8 cellular contexts compared by ENCODE assay signal in the genomic region with DNA sequence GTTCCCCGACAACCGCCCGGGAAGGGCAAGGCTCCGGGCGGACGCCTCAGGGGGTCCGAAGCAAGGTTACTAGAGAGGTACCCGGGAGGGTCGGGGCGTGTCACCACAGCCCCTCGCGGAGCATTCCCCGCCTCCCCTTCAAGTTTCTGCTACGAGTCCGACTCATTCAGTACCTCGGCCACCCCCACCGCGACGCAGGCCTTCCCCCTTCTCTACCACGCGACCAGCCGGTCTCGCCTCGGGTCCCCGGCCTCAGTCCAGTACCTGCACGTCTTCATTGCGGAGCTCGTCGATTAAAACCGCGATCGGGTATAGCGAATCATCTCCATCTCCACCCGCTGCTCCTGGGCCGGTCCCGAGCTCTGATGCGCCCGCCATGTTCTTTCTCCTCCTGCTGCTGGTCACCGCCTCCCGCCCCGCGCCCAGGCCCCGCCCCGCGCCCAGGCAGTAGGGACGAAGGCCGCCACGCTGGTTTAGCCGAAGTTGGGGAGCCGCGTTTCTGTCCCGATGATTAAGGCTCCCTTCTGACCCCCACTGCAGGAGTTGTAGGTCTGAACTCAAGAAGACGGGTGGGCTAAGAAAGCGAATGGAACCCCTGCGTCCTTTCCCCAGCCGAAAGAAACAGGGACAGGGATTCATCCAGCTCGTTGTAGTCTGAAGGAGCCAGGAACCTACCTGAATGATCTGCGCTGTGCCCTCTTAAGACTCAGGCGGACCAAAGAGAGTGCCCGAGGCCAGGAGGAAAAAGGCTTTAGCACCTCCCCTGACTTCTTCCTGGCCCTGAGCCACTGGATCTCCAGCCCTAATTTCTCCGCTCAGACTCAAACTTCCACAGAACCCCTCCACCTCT. TPM values are rescaled to one million over a fixed set of nuclear protein-coding genes. Genes with fewer than 3 reads are reported as not detected.
DNase-seq lines count a peak whose midpoint lies in the region; ATAC-seq, FAIRE-seq and TF ChIP-seq lines count a peak whose summit lies in the region.

Gene PPP2R1B (minus strand): TSS at position 406 of the 850 bp plus-strand sequence. CDS start 28 bp downstream, at position 378.

- no peaks in the 10 kb centered on the region for H3K27me3 Mint-ChIP-seq in activated T-helper 1 cell treated with anti-CD3 and anti-CD28 coated beads, Interleukin-12 subunit alpha, Interleukin-12 subunit beta, Interleukin-2, Interleukin-4 antibody, amounts not matched to agents 30 ng/mL and 10 ng/mL and 1 ng/mL, durations not matched to agents 14 hours and 24 hours and 36 hours (ENCODE audit: insufficient read depth)
- H3K27me3 Mint-ChIP-seq in naive B cell: no peaks in the 10 kb centered on the region
- H3K27me3 Mint-ChIP-seq in stimulated activated naive B cell treated with anti-CD40 and anti-IgM and Interleukin-4, amounts not matched to agents 10 μg/mL and 1 μg/mL and 100 μg/mL, for 72 hours: no peaks in the 10 kb centered on the region

- no peak for FAIRE-seq in RCC 7860 (lab: Jason Lieb, UNC)

- ATAC-seq in GM21576 (IDR thresholded peaks at IDR 0.05; ENCODE audit: unreplicated experiment) (peak; percentile 89), naive B cell (ENCODE audit: low read depth in 2 of 2) (peak; percentile 95 to 96)
- ATAC-seq in stimulated activated naive B cell treated with anti-CD40 and anti-IgM and Interleukin-4, amounts not matched to agents 10 μg/mL and 1 μg/mL and 100 μg/mL, for 72 hours (replicated peaks): peak; percentile 96 to 97

- TF ChIP-seq EP300 in Ishikawa (IDR thresholded peaks at IDR 0.05; ENCODE audit: borderline replicate concordance): no peak; the same call in 1 of the 2 replicates

- H3K36me3 Mint-ChIP-seq in activated T-helper 1 cell treated with anti-CD3 and anti-CD28 coated beads, Interleukin-12 subunit alpha, Interleukin-12 subunit beta, Interleukin-2, Interleukin-4 antibody, amounts not matched to agents 30 ng/mL and 10 ng/mL and 1 ng/mL, durations not matched to agents 14 hours and 24 hours and 36 hours (ENCODE audit: low read depth): peaks cover 27% of the 10 kb centered on the region
- peaks cover 0 to 17% of the 10 kb centered on the region in 2 donors for H3K36me3 Mint-ChIP-seq in naive B cell
- peaks cover 19 to 27% of the 10 kb centered on the region in 2 donors for H3K36me3 Mint-ChIP-seq in stimulated activated naive B cell treated with anti-CD40 and anti-IgM and Interleukin-4, amounts not matched to agents 10 μg/mL and 1 μg/mL and 100 μg/mL, for 72 hours

- no peak for TF ChIP-seq RAD21 in Ishikawa (IDR thresholded peaks at IDR 0.05; ENCODE audit: low read depth)

- H3K9me3 Mint-ChIP-seq in activated T-helper 1 cell treated with anti-CD3 and anti-CD28 coated beads, Interleukin-12 subunit alpha, Interleukin-12 subunit beta, Interleukin-2, Interleukin-4 antibody, amounts not matched to agents 30 ng/mL and 10 ng/mL and 1 ng/mL, durations not matched to agents 14 hours and 24 hours and 36 hours: no peaks in the 10 kb centered on the region
- H3K9me3 Mint-ChIP-seq in naive B cell: no peaks in the 10 kb centered on the region
- no peaks in the 10 kb centered on the region for H3K9me3 Mint-ChIP-seq in stimulated activated naive B cell treated with anti-CD40 and anti-IgM and Interleukin-4, amounts not matched to agents 10 μg/mL and 1 μg/mL and 100 μg/mL, for 72 hours

- H3K4me3 Mint-ChIP-seq in activated T-helper 1 cell treated with anti-CD3 and anti-CD28 coated beads, Interleukin-12 subunit alpha, Interleukin-12 subunit beta, Interleukin-2, Interleukin-4 antibody, amounts not matched to agents 30 ng/mL and 10 ng/mL and 1 ng/mL, durations not matched to agents 14 hours and 24 hours and 36 hours: peak within 1 kb of the TSS; percentile 96
- H3K4me3 Mint-ChIP-seq in naive B cell: peak within 1 kb of the TSS; percentile 87 to 100 (median 99)
- H3K4me3 Mint-ChIP-seq in stimulated activated naive B cell treated with anti-CD40 and anti-IgM and Interleukin-4, amounts not matched to agents 10 μg/mL and 1 μg/mL and 100 μg/mL, for 72 hours: peak within 1 kb of the TSS; percentile 100

- peaks cover 43% of the 10 kb centered on the region for H3K4me1 Mint-ChIP-seq in activated T-helper 1 cell treated with anti-CD3 and anti-CD28 coated beads, Interleukin-12 subunit alpha, Interleukin-12 subunit beta, Interleukin-2, Interleukin-4 antibody, amounts not matched to agents 30 ng/mL and 10 ng/mL and 1 ng/mL, durations not matched to agents 14 hours and 24 hours and 36 hours (ENCODE audit: low read depth)
- H3K4me1 Mint-ChIP-seq in naive B cell: peaks cover 16 to 48% (median 41%) of the 10 kb centered on the region in 3 donors
- H3K4me1 Mint-ChIP-seq in stimulated activated naive B cell treated with anti-CD40 and anti-IgM and Interleukin-4, amounts not matched to agents 10 μg/mL and 1 μg/mL and 100 μg/mL, for 72 hours: peaks cover 23 to 33% of the 10 kb centered on the region in 2 donors

- H3K27ac Mint-ChIP-seq in activated T-helper 1 cell treated with anti-CD3 and anti-CD28 coated beads, Interleukin-12 subunit alpha, Interleukin-12 subunit beta, Interleukin-2, Interleukin-4 antibody, amounts not matched to agents 30 ng/mL and 10 ng/mL and 1 ng/mL, durations not matched to agents 14 hours and 24 hours and 36 hours: peak within 1 kb of the TSS; percentile 97
- peak within 1 kb of the TSS; percentile 91 to 99 (median 98) for H3K27ac Mint-ChIP-seq in naive B cell
- H3K27ac Mint-ChIP-seq in stimulated activated naive B cell treated with anti-CD40 and anti-IgM and Interleukin-4, amounts not matched to agents 10 μg/mL and 1 μg/mL and 100 μg/mL, for 72 hours: peak within 1 kb of the TSS; percentile 99

- intact Hi-C loops in activated T-helper 1 cell treated with anti-CD3 and anti-CD28 coated beads, Interleukin-12 subunit alpha, Interleukin-12 subunit beta, Interleukin-2, Interleukin-4 antibody, amounts not matched to agents 30 ng/mL and 10 ng/mL and 1 ng/mL, durations not matched to agents 14 hours and 24 hours and 36 hours (cut with micrococcal nuclease): loop anchor here (1.0 to 10.0 kb wide), 9 partner anchors 11 to 461 kb away; partner anchors contain the start of genes ALG9, DLAT, POU2AF1 and PTS

- DNase-seq in DMS53 (lab: John Stamatoyannopoulos, UW): peak; percentile 80
- DNase-seq in RCC 7860 (ENCODE audit: low spot score): peak; percentile 50
- peak; percentile 60 for DNase-seq in activated T-helper 1 cell treated with anti-CD3 and anti-CD28 coated beads, Interleukin-12 subunit alpha, Interleukin-12 subunit beta, Interleukin-2, Interleukin-4 antibody, amounts not matched to agents 30 ng/mL and 10 ng/mL and 1 ng/mL, durations not matched to agents 14 hours and 24 hours and 36 hours (ENCODE audit: low spot score)
- peak; percentile 60 for DNase-seq in fibroblast of gingiva (ENCODE audit: low read depth)
- DNase-seq in naive B cell: peak; percentile 72
- DNase-seq in stimulated activated naive B cell treated with anti-CD40 and anti-IgM and Interleukin-4, amounts not matched to agents 10 μg/mL and 1 μg/mL and 100 μg/mL, for 72 hours: peak; percentile 62

TF ChIP-seq in Ishikawa, 13 proteins besides CTCF, POLR2A, EP300 and RAD21:
- TF ChIP-seq NFIC (IDR thresholded peaks at IDR 0.05): no peak
- TF ChIP-seq ZBTB7A (IDR thresholded peaks at IDR 0.05; ENCODE audit: low read depth): 0 out of 2 replicates have a peak, but pooled peaks have one; percentile 37
- TF ChIP-seq CEBPB (IDR thresholded peaks at IDR 0.05): no peak; the same call in 1 of the 2 replicates
- peak; percentile 87 for TF ChIP-seq TAF1 (IDR thresholded peaks at IDR 0.05; ENCODE audit: low read depth)
- TF ChIP-seq TEAD4 (IDR thresholded peaks at IDR 0.05): 0 out of 2 replicates have a peak, but pooled peaks have one; percentile 7
- no peak for TF ChIP-seq CREB1 (IDR thresholded peaks at IDR 0.05; ENCODE audit: low read depth)
- TF ChIP-seq, protein P1, sequence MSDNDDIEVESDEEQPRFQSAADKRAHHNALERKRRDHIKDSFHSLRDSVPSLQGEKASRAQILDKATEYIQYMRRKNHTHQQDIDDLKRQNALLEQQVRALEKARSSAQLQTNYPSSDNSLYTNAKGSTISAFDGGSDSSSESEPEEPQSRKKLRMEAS (IDR thresholded peaks at IDR 0.05): peak; percentile 69
- TF ChIP-seq TCF12 (IDR thresholded peaks at IDR 0.05; ENCODE audit: low read depth): peak; percentile 15; the same call in 1 of the 2 replicates
- TF ChIP-seq YY1 (IDR thresholded peaks at IDR 0.05; ENCODE audit: low read depth): peak; percentile 91
- no peak for TF ChIP-seq REST (IDR thresholded peaks at IDR 0.05; ENCODE audit: low read depth)

RNA-seq across cellular contexts. Expression of gene PPP2R1B, which starts in this region (rescaled TPM):
- 58.1 and 61.4 TPM in 2 replicates for total RNA-seq in activated T-helper 1 cell treated with anti-CD3 and anti-CD28 coated beads, Interleukin-12 subunit alpha, Interleukin-12 subunit beta, Interleukin-2, Interleukin-4 antibody, amounts not matched to agents 30 ng/mL and 10 ng/mL and 1 ng/mL, durations not matched to agents 14 hours and 24 hours and 36 hours
- 10 to 100 TPM; 14.8 to 23.0 (median 18.6) TPM for polyA plus RNA-seq in naive B cell (ENCODE audit: low read depth in 6 of 6)

Comparison
In these comparisons a context has a peak if more than half of its experiments do, and no peak if none do; other contexts are left out.
1. Peak in every context shown above with its lines: DNase-seq and ATAC-seq.